Comparison of ENCODE assay signal across 25 cellular contexts in the genomic region with DNA sequence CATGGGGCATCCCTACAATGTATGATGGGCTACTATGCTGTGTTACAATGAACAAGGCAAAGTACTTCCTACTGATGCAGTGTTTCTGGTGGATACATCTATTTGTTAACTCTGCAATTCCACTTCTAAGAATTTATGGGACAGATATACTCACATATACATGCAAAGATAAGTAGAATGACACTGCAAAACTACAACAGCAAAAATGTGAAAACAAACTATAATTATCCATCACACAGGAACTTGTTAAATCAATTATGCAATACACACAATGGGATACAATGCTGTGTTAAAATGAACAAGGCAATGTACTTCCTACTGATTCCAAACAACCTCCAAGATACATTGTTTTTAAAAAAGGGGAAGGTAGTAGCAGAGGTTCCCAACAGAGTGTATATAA. TPM values are rescaled to one million over a fixed set of nuclear protein-coding genes. Genes with fewer than 3 reads are reported as not detected.
DNase-seq lines count a peak whose midpoint lies in the region; ATAC-seq, FAIRE-seq and TF ChIP-seq lines count a peak whose summit lies in the region.
"Had no signal": no experiment of that assay in that cellular context is flagged by ENCODE, and none has a peak within 500 bp of the region (broad histone marks: within the 10 kb centered on the region; RNA-seq: fewer than 3 reads in every experiment).

No MANE protein-coding gene starts in this region.

- TF ChIP-seq POLR2A in A549 (IDR thresholded peaks at IDR 0.05; ENCODE audit: low read length) (no peak), upper lobe of left lung (IDR thresholded peaks at IDR 0.05) (no peak)

- H3K27ac Mint-ChIP-seq in activated CD8-positive, alpha-beta T cell treated with anti-CD3 and anti-CD28 coated beads for 36 hours, result no peak overlapping the region
- H3K27ac Mint-ChIP-seq: activated B cell treated with CpG ODN at 0.5 μM for 24 hours; activated CD4-positive, alpha-beta memory T cell treated with anti-CD3 and anti-CD28 coated beads, Interleukin-2, amount 10 ng/mL, durations not matched to agents 7 days and 5 days; stimulated activated naive CD8-positive, alpha-beta T cell treated with anti-CD3 and anti-CD28 coated beads, Interleukin-15, Interleukin-2, amounts not matched to agents 100 ng/mL and 50 ng/mL, for 24 hours had no signal

- no peaks in the 10 kb centered on the region for H3K9me3 ChIP-seq in A549
- no peaks in the 10 kb centered on the region for H3K9me3 ChIP-seq in BLaER1 treated with 17β-estradiol and CSF1 and Interleukin-3, amounts not matched to agents 10 nM and 100 nM (replicated peaks in 1 of 11)
- peaks cover 9% of the 10 kb centered on the region; the same call in 1 of the 2 replicates for H3K9me3 ChIP-seq in OCI-LY7 (ENCODE audit: low read length)
- H3K9me3 ChIP-seq in upper lobe of left lung, result no peaks in the 10 kb centered on the region
- H3K9me3 ChIP-seq: lower lobe of right lung, spleen, tibial artery had no signal

- H3K9me2 ChIP-seq in OCI-LY7 (ENCODE audit: insufficient read depth, low read length), result no peaks in the 10 kb centered on the region

- no peak overlapping the region for H3K4me3 Mint-ChIP-seq in activated CD8-positive, alpha-beta T cell treated with anti-CD3 and anti-CD28 coated beads for 36 hours
- H3K4me3 Mint-ChIP-seq: activated B cell treated with CpG ODN at 0.5 μM for 24 hours; activated CD4-positive, alpha-beta memory T cell treated with anti-CD3 and anti-CD28 coated beads, Interleukin-2, amount 10 ng/mL, durations not matched to agents 7 days and 5 days had no signal

- BruUV-seq in OCI-LY7 (replicated peaks; lab: Mats Ljungman, UMichigan), result TSS peak; percentile 19

- H3K9ac ChIP-seq in BLaER1 treated with 17β-estradiol and CSF1 and Interleukin-3, amounts not matched to agents 10 nM and 100 nM, result peak overlapping the region in 3 of 11 experiments; percentile 5 to 18 (median 11); a peak in 3 of 22 replicates

- POLR2A ChIA-PET in A549 (lab: Yijun Ruan, JAX), result no interaction called here
- POLR2A ChIA-PET in OCI-LY7 (lab: Charles Lee), result interaction anchor here (1.4 kb wide), 1 partner anchor 30 kb away, joined by 9 read pairs; no protein-coding TSS in a partner anchor
- POLR2A ChIA-PET in activated CD8-positive, alpha-beta T cell treated with anti-CD3 and anti-CD28 coated beads for 36 hours (lab: Charles Lee), result no interaction called here

- DNase-seq in A549 (ENCODE audit: low read depth in 1 of 2, low spot score in 1 of 2) (no peak), OCI-LY7 (ENCODE audit: low spot score) (no peak), dermis blood vessel endothelial cell (peak; percentile 5), upper lobe of left lung (no peak), DMS79 (lab: John Stamatoyannopoulos, UW) (no peak)
- no peak for DNase-seq in activated CD8-positive, alpha-beta T cell treated with anti-CD3 and anti-CD28 coated beads for 36 hours
- DNase-seq: activated B cell treated with CpG ODN at 0.5 μM for 24 hours; activated CD4-positive, alpha-beta memory T cell treated with anti-CD3 and anti-CD28 coated beads, Interleukin-2, amount 10 ng/mL, durations not matched to agents 7 days and 5 days; activated naive CD4-positive, alpha-beta T cell treated with anti-CD3 and anti-CD28 coated beads, Interleukin-2, amount 50 U/mL, for 16 hours; DMS79 treated with DMSO at 0.1 percent for 48 hours; effector CD8-positive, alpha-beta T cell; lower lobe of right lung; NCI-H146; NCI-H510A; NK-92 treated with Interleukin-12 subunit alpha and Interleukin-12 subunit beta, amount 100 ng/mL, for 24 hours; occipital lobe; spleen; stimulated activated CD4-positive, alpha-beta T cell treated with anti-CD3 and anti-CD28 coated beads, Interleukin-4, amount 100 ng/mL, for 1 hour; tibial artery had no signal

- peaks cover 52% of the 10 kb centered on the region for H3K36me3 Mint-ChIP-seq in activated CD8-positive, alpha-beta T cell treated with anti-CD3 and anti-CD28 coated beads for 36 hours (ENCODE audit: low read depth)

- no peak for FAIRE-seq in A549 (lab: Jason Lieb, UNC)
- FAIRE-seq: HTR-8/SVneo, keratinocyte, RCC 7860 had no signal

- TF ChIP-seq RAD21 in A549 (conservative IDR thresholded peaks at IDR 0.05 in 1 of 2, IDR thresholded peaks at IDR 0.05 in 1 of 2), result no peak

- CTCF ChIA-PET in A549 (lab: Yijun Ruan, JAX), result interaction anchor here (0.6 to 0.9 kb wide), 2 partner anchors 9 to 32 kb away, joined by 3 to 4 read pairs; no protein-coding TSS in a partner anchor
- CTCF ChIA-PET in OCI-LY7 (lab: Charles Lee; ENCODE audit: unreplicated experiment), result no interaction called here
- CTCF ChIA-PET in activated CD8-positive, alpha-beta T cell treated with anti-CD3 and anti-CD28 coated beads for 36 hours (lab: Charles Lee), result no interaction called here

- intact Hi-C loops in OCI-LY7 (cut with micrococcal nuclease; ENCODE audit: unreplicated experiment), result no loop called here
- intact Hi-C loops in activated CD8-positive, alpha-beta T cell treated with anti-CD3 and anti-CD28 coated beads for 36 hours (cut with micrococcal nuclease), result no loop called here

- H3K4me1 ChIP-seq in A549 (peaks cover 24% of the 10 kb centered on the region; the same call in 2 of the 3 replicates), OCI-LY7 (ENCODE audit: insufficient read depth, low read length, poor library complexity, severe bottlenecking) (peaks cover 17% of the 10 kb centered on the region), upper lobe of left lung (peaks cover 15 to 32% (median 22%) of the 10 kb centered on the region in 4 donors)
- H3K4me1 ChIP-seq in BLaER1 treated with 17β-estradiol and CSF1 and Interleukin-3, amounts not matched to agents 10 nM and 100 nM, result peaks cover 33 to 45% (median 37%) of the 10 kb centered on the region in 10 experiments

- peaks cover 0 to 71% (median 25%) of the 10 kb centered on the region in 11 experiments; a peak in 18 of 22 replicates for H4K20me1 ChIP-seq in BLaER1 treated with 17β-estradiol and CSF1 and Interleukin-3, amounts not matched to agents 10 nM and 100 nM
- no peaks in the 10 kb centered on the region for H4K20me1 ChIP-seq in OCI-LY7 (ENCODE audit: insufficient read depth, low read length)

- H2AFZ ChIP-seq in OCI-LY7 (ENCODE audit: low read length), result no peak overlapping the region

- peaks cover 39% of the 10 kb centered on the region for H3K79me2 ChIP-seq in OCI-LY7 (ENCODE audit: insufficient read depth, low read depth, low read length)

- peaks cover 57 to 70% (median 65%) of the 10 kb centered on the region in 11 experiments for H3K36me3 ChIP-seq in BLaER1 treated with 17β-estradiol and CSF1 and Interleukin-3, amounts not matched to agents 10 nM and 100 nM
- H3K36me3 ChIP-seq in OCI-LY7 (ENCODE audit: insufficient read depth, low read length), result peaks cover 69% of the 10 kb centered on the region
- H3K36me3 ChIP-seq in upper lobe of left lung, result peaks cover 6 to 39% (median 16%) of the 10 kb centered on the region in 4 donors

- no peak overlapping the region for H3K4me3 ChIP-seq in A549
- H3K4me3 ChIP-seq in BLaER1 treated with 17β-estradiol and CSF1 and Interleukin-3, amounts not matched to agents 10 nM and 100 nM, result peak overlapping the region in 1 of 10 experiments; percentile 34; a peak in 1 of 20 replicates
- no peak overlapping the region for H3K4me3 ChIP-seq in OCI-LY7 (ENCODE audit: low read depth, low read length, poor library complexity, severe bottlenecking)
- H3K4me3 ChIP-seq in upper lobe of left lung, result no peak overlapping the region
- H3K4me3 ChIP-seq: lower lobe of right lung, spleen, tibial artery had no signal

- H3K9me3 Mint-ChIP-seq in activated CD8-positive, alpha-beta T cell treated with anti-CD3 and anti-CD28 coated beads for 36 hours, result no peaks in the 10 kb centered on the region
- H3K9me3 Mint-ChIP-seq: activated B cell treated with CpG ODN at 0.5 μM for 24 hours; activated CD4-positive, alpha-beta memory T cell treated with anti-CD3 and anti-CD28 coated beads, Interleukin-2, amount 10 ng/mL, durations not matched to agents 7 days and 5 days; stimulated activated naive CD8-positive, alpha-beta T cell treated with anti-CD3 and anti-CD28 coated beads, Interleukin-15, Interleukin-2, amounts not matched to agents 100 ng/mL and 50 ng/mL, for 24 hours had no signal

- ATAC-seq in A549, result no peak
- no peak for ATAC-seq in upper lobe of left lung (ENCODE audit: low FRiP score in 2 of 2)
- ATAC-seq in GM19328 (IDR thresholded peaks at IDR 0.05; ENCODE audit: unreplicated experiment), result no peak
- no peak for ATAC-seq in activated CD8-positive, alpha-beta T cell treated with anti-CD3 and anti-CD28 coated beads for 36 hours
- ATAC-seq: lower lobe of right lung had no signal

- H3K4me2 ChIP-seq in A549 (no peak overlapping the region), OCI-LY7 (ENCODE audit: low read length) (no peak overlapping the region)
- peak overlapping the region in 8 of 11 experiments; percentile 11 to 96 (median 86); a peak in 16 of 22 replicates for H3K4me2 ChIP-seq in BLaER1 treated with 17β-estradiol and CSF1 and Interleukin-3, amounts not matched to agents 10 nM and 100 nM

- TF ChIP-seq EP300 in A549 (IDR thresholded peaks at IDR 0.05) (no peak), upper lobe of left lung (IDR thresholded peaks at IDR 0.05) (no peak)

- H3K27ac ChIP-seq in A549 (no peak overlapping the region), OCI-LY7 (ENCODE audit: low read depth, low read length, poor library complexity, severe bottlenecking) (no peak overlapping the region), upper lobe of left lung (no peak overlapping the region)
- peak overlapping the region in 5 of 11 experiments; percentile 6 to 49 (median 37); a peak in 7 of 22 replicates for H3K27ac ChIP-seq in BLaER1 treated with 17β-estradiol and CSF1 and Interleukin-3, amounts not matched to agents 10 nM and 100 nM
- H3K27ac ChIP-seq: lower lobe of right lung, spleen, tibial artery had no signal

- H3K27me3 ChIP-seq in BLaER1 treated with 17β-estradiol and CSF1 and Interleukin-3, amounts not matched to agents 10 nM and 100 nM, result no peaks in the 10 kb centered on the region
- no peaks in the 10 kb centered on the region for H3K27me3 ChIP-seq in upper lobe of left lung
- H3K27me3 ChIP-seq: tibial artery had no signal

- H3K4me1 Mint-ChIP-seq in activated CD8-positive, alpha-beta T cell treated with anti-CD3 and anti-CD28 coated beads for 36 hours (ENCODE audit: low read depth), result peaks cover 37% of the 10 kb centered on the region

- H3K27me3 Mint-ChIP-seq in activated CD8-positive, alpha-beta T cell treated with anti-CD3 and anti-CD28 coated beads for 36 hours, result peaks cover 9% of the 10 kb centered on the region
- H3K27me3 Mint-ChIP-seq: activated B cell treated with CpG ODN at 0.5 μM for 24 hours had no signal

- TF ChIP-seq CTCF in A549 (IDR thresholded peaks at IDR 0.05) (no peak), OCI-LY7 (conservative IDR thresholded peaks at IDR 0.05; ENCODE audit: low read length) (no peak), upper lobe of left lung (IDR thresholded peaks at IDR 0.05) (no peak)
- no peak for TF ChIP-seq CTCF in activated CD8-positive, alpha-beta T cell treated with anti-CD3 and anti-CD28 coated beads for 36 hours (IDR thresholded peaks at IDR 0.05)

RNA-seq across cellular contexts. Expression of a gene that starts 3.2 kb away (rescaled TPM):
- 47.9 and 59.6 TPM in 2 replicates for polyA plus RNA-seq in A549 (2011; rRNA removed)
- polyA plus RNA-seq in A549 (2012; cell fraction: cytosol; rRNA removed), result 11.5 and 12.2 TPM in 2 replicates
- polyA plus RNA-seq in A549 (2012; cell fraction: nucleus; rRNA removed), result 8.5 and 11.2 TPM in 2 replicates
- 42.4 to 44.4 TPM (median 44.2 TPM) in 3 replicates for polyA plus RNA-seq in A549 (2017; fragmentation: RNase III; extraction: RNeasy Plus Mini Kit Qiagen cat#74134 plus additional on column Dnase treatment)
- 26.1 and 29.9 TPM in 2 replicates for polyA minus RNA-seq in A549 (2011; rRNA and poly(A)+ RNA removed)
- 14.2 and 18.1 TPM in 2 replicates for total RNA-seq in OCI-LY7 (2014; rRNA removed; shearing (Covaris generic))
- 30.6 and 35.2 TPM in 2 replicates for total RNA-seq in OCI-LY7 (2022)
- total RNA-seq in dermis blood vessel endothelial cell, result 40.0 and 41.0 TPM in 2 replicates
- total RNA-seq in upper lobe of left lung, result 10 to 100 TPM in 5 of 6 donors, 1 to 10 TPM in 1; 9.0 to 24.9 (median 14.2) TPM
- total RNA-seq in activated CD8-positive, alpha-beta T cell treated with anti-CD3 and anti-CD28 coated beads for 36 hours, result 10 to 100 TPM; 33.1 to 34.5 TPM

RNA-seq across cellular contexts. Expression of a gene that starts 30.8 kb away (rescaled TPM):
- polyA plus RNA-seq in A549 (2011; rRNA removed) (17.4 and 24.8 TPM in 2 replicates), A549 (2017; fragmentation: RNase III; extraction: RNeasy Plus Mini Kit Qiagen cat#74134 plus additional on column Dnase treatment) (12.3 to 13.1 TPM (median 13.1 TPM) in 3 replicates)
- 4.5 and 5.2 TPM in 2 replicates for polyA plus RNA-seq in A549 (2012; cell fraction: cytosol; rRNA removed)
- 6.3 and 7.2 TPM in 2 replicates for polyA plus RNA-seq in A549 (2012; cell fraction: nucleus; rRNA removed)
- polyA minus RNA-seq in A549 (2011; rRNA and poly(A)+ RNA removed), result 28.1 and 48.8 TPM in 2 replicates
- 39.6 and 46.5 TPM in 2 replicates for total RNA-seq in OCI-LY7 (2014; rRNA removed; shearing (Covaris generic))
- total RNA-seq in OCI-LY7 (2022) (132 and 146 TPM in 2 replicates), dermis blood vessel endothelial cell (16.8 and 23.7 TPM in 2 replicates), upper lobe of left lung (10 to 100 TPM; 25.2 to 58.7 (median 43.8) TPM)
- total RNA-seq in activated CD8-positive, alpha-beta T cell treated with anti-CD3 and anti-CD28 coated beads for 36 hours, result 10 to 100 TPM; 35.4 to 43.1 TPM

Comparison
In these comparisons a context has a peak if more than half of its experiments do, and no peak if none do; other contexts are left out.
1. H3K4me2 ChIP-seq: peak in BLaER1 treated with 17β-estradiol and CSF1 and Interleukin-3, amounts not matched to agents 10 nM and 100 nM (8 of 11); none in A549 (single experiment) and OCI-LY7 (single experiment).